1 cellular context compared by ENCODE assay signal in the genomic region with DNA sequence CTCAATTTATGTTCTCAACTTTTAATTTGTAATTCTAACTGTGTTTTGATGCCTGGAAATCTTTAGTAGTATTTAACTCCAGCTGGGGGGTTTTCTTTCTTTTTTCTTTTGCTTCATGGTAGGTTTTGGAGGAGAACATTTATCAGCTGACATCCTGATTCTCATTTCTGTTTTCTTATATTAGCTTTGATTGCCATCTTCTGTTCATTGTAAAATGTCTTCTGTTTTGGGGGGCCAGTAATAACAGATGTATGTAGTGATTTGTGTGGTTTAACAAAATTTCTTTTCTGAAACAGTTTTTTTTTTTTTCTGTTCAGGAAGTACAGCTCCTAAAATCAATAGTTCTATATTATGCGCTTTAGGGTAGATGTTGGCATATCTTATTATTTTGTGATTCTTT.
A peak's percentile ranks its signal among the peaks of the same experiment; 100 is the strongest.
TF ChIP-seq lines count a peak whose summit lies in the region.

No MANE protein-coding gene starts in this region.

TF ChIP-seq in GM12878, 131 proteins besides CTCF, POLR2A, EP300 and RAD21:
- TF ChIP-seq, protein P1, sequence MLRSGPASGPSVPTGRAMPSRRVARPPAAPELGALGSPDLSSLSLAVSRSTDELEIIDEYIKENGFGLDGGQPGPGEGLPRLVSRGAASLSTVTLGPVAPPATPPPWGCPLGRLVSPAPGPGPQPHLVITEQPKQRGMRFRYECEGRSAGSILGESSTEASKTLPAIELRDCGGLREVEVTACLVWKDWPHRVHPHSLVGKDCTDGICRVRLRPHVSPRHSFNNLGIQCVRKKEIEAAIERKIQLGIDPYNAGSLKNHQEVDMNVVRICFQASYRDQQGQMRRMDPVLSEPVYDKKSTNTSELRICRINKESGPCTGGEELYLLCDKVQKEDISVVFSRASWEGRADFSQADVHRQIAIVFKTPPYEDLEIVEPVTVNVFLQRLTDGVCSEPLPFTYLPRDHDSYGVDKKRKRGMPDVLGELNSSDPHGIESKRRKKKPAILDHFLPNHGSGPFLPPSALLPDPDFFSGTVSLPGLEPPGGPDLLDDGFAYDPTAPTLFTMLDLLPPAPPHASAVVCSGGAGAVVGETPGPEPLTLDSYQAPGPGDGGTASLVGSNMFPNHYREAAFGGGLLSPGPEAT (IDR thresholded peaks at IDR 0.05; ENCODE audit: low read depth), result 0 out of 2 replicates have a peak, but pooled peaks have one; percentile 13
- TF ChIP-seq RB1 (IDR thresholded peaks at IDR 0.05; ENCODE audit: borderline replicate concordance) (no peak), SIX5 (IDR thresholded peaks at IDR 0.05; ENCODE audit: low read depth, low read length, severe bottlenecking) (no peak), SMAD1 (IDR thresholded peaks at IDR 0.05; ENCODE audit: low read depth, partially characterized antibody) (no peak), EZH2 (IDR thresholded peaks at IDR 0.05; ENCODE audit: borderline replicate concordance, control insufficient read depth, low read depth, low read length) (no peak)
- TF ChIP-seq, protein P2, sequence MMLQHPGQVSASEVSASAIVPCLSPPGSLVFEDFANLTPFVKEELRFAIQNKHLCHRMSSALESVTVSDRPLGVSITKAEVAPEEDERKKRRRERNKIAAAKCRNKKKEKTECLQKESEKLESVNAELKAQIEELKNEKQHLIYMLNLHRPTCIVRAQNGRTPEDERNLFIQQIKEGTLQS (IDR thresholded peaks at IDR 0.05; ENCODE audit: borderline replicate concordance, extremely low read depth, low read depth, low read length), result no peak
TF ChIP-seq in GM12878: peak in this region for 1.
